9 cellular contexts compared by ENCODE assay signal in genomic region chr3:53902711-53903110, GRCh38. TPM values are rescaled to one million over a fixed set of nuclear protein-coding genes. Genes with fewer than 3 reads are reported as not detected.
"Had no signal": no experiment of that assay in that cellular context is flagged by ENCODE, and none has a peak within 500 bp of the region (broad histone marks: within the 10 kb centered on the region; RNA-seq: fewer than 3 reads in every experiment).

No MANE protein-coding gene starts in this region.

- H3K9ac ChIP-seq: GM23248 had no signal

- H3K27ac ChIP-seq: GM23248, HL-60 had no signal

- H3K4me3 ChIP-seq: GM23248 had no signal

- FAIRE-seq: H54, HepG2 had no signal

- H2AFZ ChIP-seq: GM23248 had no signal

- ATAC-seq: HepG2 had no signal

- DNase-seq: GM23248, GOT3, H9, HCEC 1CT, KBM-7 had no signal

RNA-seq across cellular contexts. Expression of gene IL17RB, which starts 56.3 kb away (rescaled TPM):
- total RNA-seq: GM23248, HT1080 had no signal

RNA-seq across cellular contexts. Expression of gene CHDH, which starts 56.5 kb away (rescaled TPM):
- total RNA-seq: HT1080 had no signal
- polyA plus RNA-seq: GM23248 had no signal
